23 cellular contexts compared by ENCODE assay signal in the genomic region with DNA sequence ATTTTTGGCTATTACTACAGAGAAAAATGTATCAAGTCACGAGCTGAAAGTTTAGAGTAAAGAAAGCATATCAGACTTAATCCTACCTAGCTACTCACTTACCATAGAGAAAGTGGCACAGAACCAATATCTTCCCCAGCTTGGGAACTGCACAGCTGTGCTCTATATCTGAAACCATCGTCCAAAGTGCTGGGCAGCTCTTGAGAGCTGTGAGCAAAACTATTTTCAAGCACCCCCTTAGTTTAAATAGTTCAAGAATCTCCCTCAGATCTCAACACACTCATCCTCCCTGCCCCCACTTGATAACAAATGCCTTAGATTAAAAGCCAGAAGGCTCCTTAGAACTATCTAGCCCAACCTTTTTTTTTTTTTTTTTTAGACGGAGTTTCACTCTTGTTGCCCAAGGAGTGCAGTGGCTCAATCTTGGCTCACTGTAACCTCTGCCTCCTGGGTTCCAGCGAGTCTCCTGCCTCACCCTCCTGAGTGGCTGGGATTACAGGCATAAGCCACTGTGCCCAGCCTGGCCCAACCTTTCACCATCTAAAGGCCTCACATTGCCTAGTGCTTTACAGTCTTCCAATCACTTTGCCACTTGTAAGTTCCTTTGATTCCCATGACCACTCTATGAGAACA.
A peak's percentile ranks its signal among the peaks of the same experiment; 100 is the strongest.
DNase-seq lines count a peak whose midpoint lies in the region; ATAC-seq and TF ChIP-seq lines count a peak whose summit lies in the region.
"Had no signal": no experiment of that assay in that cellular context is flagged by ENCODE, and none has a peak within 500 bp of the region (broad histone marks: within the 10 kb centered on the region; RNA-seq: fewer than 3 reads in every experiment).

No MANE protein-coding gene starts in this region.

- H3K27me3 Mint-ChIP-seq in neural crest cell (ENCODE audit: low read depth): no peaks in the 10 kb centered on the region

- H3K4me3 ChIP-seq in left ventricle myocardium inferior (no peak overlapping the region), left lung (no peak overlapping the region), upper lobe of right lung (no peak overlapping the region)
- H3K4me3 ChIP-seq: Peyer's patch, SJSA1 had no signal

- H3K9me3 Mint-ChIP-seq in neural crest cell: no peaks in the 10 kb centered on the region
- H3K9me3 Mint-ChIP-seq: IgD-negative memory B cell had no signal

- no peak for TF ChIP-seq CTCF in left ventricle myocardium inferior (IDR thresholded peaks at IDR 0.05; ENCODE audit: borderline replicate concordance)
- no peak for TF ChIP-seq CTCF in left lung (IDR thresholded peaks at IDR 0.05)
- TF ChIP-seq CTCF in neural crest cell (conservative IDR thresholded peaks at IDR 0.05): no peak
- no peak for TF ChIP-seq CTCF in upper lobe of right lung (IDR thresholded peaks at IDR 0.05)

- H3K36me3 ChIP-seq in left ventricle myocardium inferior (no peaks in the 10 kb centered on the region), left lung (no peaks in the 10 kb centered on the region), upper lobe of right lung (no peaks in the 10 kb centered on the region)
- H3K36me3 ChIP-seq: Peyer's patch, SJSA1 had no signal

- no peak for DNase-seq in Right ventricle myocardium superior
- no peak for DNase-seq in left ventricle myocardium inferior
- DNase-seq in left lung: peak in 1 of 2 donors; percentile 35
- no peak for DNase-seq in neural crest cell (ENCODE audit: low read depth, low spot score)
- no peak for DNase-seq in upper lobe of right lung
- no peak for DNase-seq in anterior cingulate cortex (lab: John Stamatoyannopoulos, UW)
- DNase-seq in H4 (ENCODE audit: low spot score): no peak
- DNase-seq: AML-193; Calu3; CD8-positive, alpha-beta memory T cell; DMS53; GDM1; GOT3; NCI-H1105; NCI-H146; NCI-H2029; NCI-H2227 treated with DMSO at 0.1 percent for 48 hours; NCI-H510A; NCI-H82; Peyer's patch had no signal

- intact Hi-C loops in Right ventricle myocardium superior (cut with DNase I): no loop called here
- intact Hi-C loops in left ventricle myocardium inferior (cut with micrococcal nuclease): no loop called here
- intact Hi-C loops in left lung (cut with DNase I): no loop called here
- intact Hi-C loops in upper lobe of right lung (cut with DNase I): no loop called here

- H3K36me3 Mint-ChIP-seq in neural crest cell (ENCODE audit: low read depth): no peaks in the 10 kb centered on the region
- H3K36me3 Mint-ChIP-seq: CD8-positive, alpha-beta memory T cell; IgD-negative memory B cell had no signal

- peaks cover 11% of the 10 kb centered on the region for H3K4me1 Mint-ChIP-seq in neural crest cell
- H3K4me1 Mint-ChIP-seq: CD8-positive, alpha-beta memory T cell; IgD-negative memory B cell had no signal

- peak; percentile 22 for ATAC-seq in Right ventricle myocardium superior (ENCODE audit: poor library complexity)
- peak; percentile 81 for ATAC-seq in left lung
- peak; percentile 73 for ATAC-seq in upper lobe of right lung

- H3K27ac Mint-ChIP-seq in neural crest cell (ENCODE audit: unreplicated experiment): peak overlapping the region; percentile 5
- H3K27ac Mint-ChIP-seq: IgD-negative memory B cell had no signal

- H3K4me3 Mint-ChIP-seq in neural crest cell: no peak overlapping the region
- H3K4me3 Mint-ChIP-seq: CD8-positive, alpha-beta memory T cell; IgD-negative memory B cell had no signal

- H3K27me3 ChIP-seq in left ventricle myocardium inferior (ENCODE audit: low read depth): no peaks in the 10 kb centered on the region
- no peaks in the 10 kb centered on the region for H3K27me3 ChIP-seq in left lung
- no peaks in the 10 kb centered on the region for H3K27me3 ChIP-seq in upper lobe of right lung
- H3K27me3 ChIP-seq: Peyer's patch, SJSA1 had no signal

- H3K9me3 ChIP-seq in left ventricle myocardium inferior (replicated peaks): no peaks in the 10 kb centered on the region
- H3K9me3 ChIP-seq in left lung: no peaks in the 10 kb centered on the region
- H3K9me3 ChIP-seq in upper lobe of right lung: no peaks in the 10 kb centered on the region
- H3K9me3 ChIP-seq: Peyer's patch, SJSA1 had no signal

- H3K4me1 ChIP-seq in left ventricle myocardium inferior (peaks cover 15% of the 10 kb centered on the region), left lung (no peaks in the 10 kb centered on the region), upper lobe of right lung (no peaks in the 10 kb centered on the region)
- H3K4me1 ChIP-seq: SJSA1 had no signal

- H3K27ac ChIP-seq in left ventricle myocardium inferior (replicated peaks) (no peak overlapping the region), left lung (no peak overlapping the region), upper lobe of right lung (no peak overlapping the region)
- H3K27ac ChIP-seq: C4-2B, Peyer's patch, SJSA1 had no signal

Comparison
In these comparisons a context has a peak if more than half of its experiments do, and no peak if none do; other contexts are left out.
1. ATAC-seq: peak in every context shown above with its lines; median percentile 81 in left lung; 73 in upper lobe of right lung; 22 in Right ventricle myocardium superior.